Comparison of ENCODE assay signal across 8 cellular contexts in genomic region chr15:30991301-30992072, GRCh38. TPM values are rescaled to one million over a fixed set of nuclear protein-coding genes. Genes with fewer than 3 reads are reported as not detected.
A peak's percentile ranks its signal among the peaks of the same experiment; 100 is the strongest.
DNase-seq lines count a peak whose midpoint lies in the region; ATAC-seq and TF ChIP-seq lines count a peak whose summit lies in the region.

A gene with protein sequence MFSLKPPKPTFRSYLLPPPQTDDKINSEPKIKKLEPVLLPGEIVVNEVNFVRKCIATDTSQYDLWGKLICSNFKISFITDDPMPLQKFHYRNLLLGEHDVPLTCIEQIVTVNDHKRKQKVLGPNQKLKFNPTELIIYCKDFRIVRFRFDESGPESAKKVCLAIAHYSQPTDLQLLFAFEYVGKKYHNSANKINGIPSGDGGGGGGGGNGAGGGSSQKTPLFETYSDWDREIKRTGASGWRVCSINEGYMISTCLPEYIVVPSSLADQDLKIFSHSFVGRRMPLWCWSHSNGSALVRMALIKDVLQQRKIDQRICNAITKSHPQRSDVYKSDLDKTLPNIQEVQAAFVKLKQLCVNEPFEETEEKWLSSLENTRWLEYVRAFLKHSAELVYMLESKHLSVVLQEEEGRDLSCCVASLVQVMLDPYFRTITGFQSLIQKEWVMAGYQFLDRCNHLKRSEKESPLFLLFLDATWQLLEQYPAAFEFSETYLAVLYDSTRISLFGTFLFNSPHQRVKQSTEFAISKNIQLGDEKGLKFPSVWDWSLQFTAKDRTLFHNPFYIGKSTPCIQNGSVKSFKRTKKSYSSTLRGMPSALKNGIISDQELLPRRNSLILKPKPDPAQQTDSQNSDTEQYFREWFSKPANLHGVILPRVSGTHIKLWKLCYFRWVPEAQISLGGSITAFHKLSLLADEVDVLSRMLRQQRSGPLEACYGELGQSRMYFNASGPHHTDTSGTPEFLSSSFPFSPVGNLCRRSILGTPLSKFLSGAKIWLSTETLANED (minus strand): TSS chr15:30991628. CDS start chr15:30991506, 122 bp downstream.

- peak within 1 kb of the TSS; percentile 80 for H3K4me2 ChIP-seq in SK-N-SH

- H3K36me3 ChIP-seq in HUES48 (ENCODE audit: control insufficient read depth, insufficient read depth, low read length) (peaks cover 10% of the 10 kb centered on the region), SK-N-SH (replicated peaks in 1 of 2; ENCODE audit: control insufficient read depth in 1 of 2, insufficient read depth in 2 of 2, low read length in 1 of 2) (peaks cover 3 to 4% of the 10 kb centered on the region in 2 experiments), ovary (no peaks in the 10 kb centered on the region), thoracic aorta (no peaks in the 10 kb centered on the region)

- TF ChIP-seq CTCF in SK-N-SH (IDR thresholded peaks at IDR 0.05): no peak
- TF ChIP-seq CTCF in ovary (IDR thresholded peaks at IDR 0.05): peak in 1 of 3 donors; percentile 11
- no peak for TF ChIP-seq CTCF in thoracic aorta (IDR thresholded peaks at IDR 0.05)

- H3K36me3 Mint-ChIP-seq in activated naive CD4-positive, alpha-beta T cell treated with anti-CD3 and anti-CD28 coated beads, Interleukin-2, amount 50 U/mL, for 24 hours: peaks cover 4% of the 10 kb centered on the region

- ATAC-seq in GM21423 (IDR thresholded peaks at IDR 0.05; ENCODE audit: unreplicated experiment) (peak; percentile 90), thoracic aorta (ENCODE audit: insufficient number of reproducible peaks, low FRiP score, low read depth) (peak; percentile 83)

- DNase-seq in DMS114 treated with DMSO at 0.1 percent for 48 hours (lab: John Stamatoyannopoulos, UW; ENCODE audit: unreplicated experiment): peak; percentile 33
- DNase-seq in SK-N-SH: peak; percentile 96
- peak; percentile 86 for DNase-seq in glomerular visceral epithelial cell (ENCODE audit: extremely low spot score)
- peak; percentile 36 to 86 (median 75) for DNase-seq in ovary
- no peak for DNase-seq in thoracic aorta (ENCODE audit: low spot score)

- peak within 1 kb of the TSS; percentile 92 for H3K27ac Mint-ChIP-seq in activated naive CD4-positive, alpha-beta T cell treated with anti-CD3 and anti-CD28 coated beads, Interleukin-2, amount 50 U/mL, for 24 hours

- H3K9me2 ChIP-seq in SK-N-SH: no peaks in the 10 kb centered on the region

- H3K9ac ChIP-seq in HUES48 (ENCODE audit: low read depth, low read length) (peak within 1 kb of the TSS; percentile 77), SK-N-SH (peak within 1 kb of the TSS; percentile 83)

- 0 out of 2 replicates have a peak, but pooled peaks have one; percentile 13 for TF ChIP-seq RAD21 in SK-N-SH (IDR thresholded peaks at IDR 0.05; ENCODE audit: low read length)

- peak within 1 kb of the TSS; percentile 96 for H3K4me3 ChIP-seq in HUES48 (ENCODE audit: low read depth, low read length)
- H3K4me3 ChIP-seq in SK-N-SH (ENCODE audit: low read depth in 2 of 2, low read length in 1 of 2): peak within 1 kb of the TSS; percentile 87 to 95
- peak within 1 kb of the TSS; percentile 88 for H3K4me3 ChIP-seq in ovary
- H3K4me3 ChIP-seq in thoracic aorta: peak within 1 kb of the TSS; percentile 97

- H3K79me2 ChIP-seq in SK-N-SH (ENCODE audit: insufficient read depth): peaks cover 42% of the 10 kb centered on the region

- no peaks in the 10 kb centered on the region for H3K27me3 ChIP-seq in HUES48 (ENCODE audit: control insufficient read depth, insufficient read depth, low read length)
- no peaks in the 10 kb centered on the region for H3K27me3 ChIP-seq in SK-N-SH (ENCODE audit: insufficient read depth)
- no peaks in the 10 kb centered on the region for H3K27me3 ChIP-seq in ovary
- H3K27me3 ChIP-seq in thoracic aorta (replicated peaks; ENCODE audit: insufficient read depth): no peaks in the 10 kb centered on the region

- peaks cover 15% of the 10 kb centered on the region for H3K4me1 ChIP-seq in HUES48 (ENCODE audit: control insufficient read depth, insufficient read depth, low read length)
- H3K4me1 ChIP-seq in SK-N-SH (ENCODE audit: control insufficient read depth in 1 of 2, insufficient read depth in 2 of 2, low read depth in 1 of 2, low read length in 1 of 2): peaks cover 0 to 6% of the 10 kb centered on the region in 2 experiments; a peak in 2 of 4 replicates
- peaks cover 5% of the 10 kb centered on the region for H3K4me1 ChIP-seq in ovary (ENCODE audit: insufficient read depth)
- peaks cover 14 to 28% of the 10 kb centered on the region in 2 donors for H3K4me1 ChIP-seq in thoracic aorta (ENCODE audit: control insufficient read depth in 1 of 2, low read depth in 2 of 2)

- peak within 1 kb of the TSS; percentile 96 for H3K4me3 Mint-ChIP-seq in activated naive CD4-positive, alpha-beta T cell treated with anti-CD3 and anti-CD28 coated beads, Interleukin-2, amount 50 U/mL, for 24 hours

- H3K27me3 Mint-ChIP-seq in activated naive CD4-positive, alpha-beta T cell treated with anti-CD3 and anti-CD28 coated beads, Interleukin-2, amount 50 U/mL, for 24 hours: no peaks in the 10 kb centered on the region

- H3F3A ChIP-seq in SK-N-SH (replicated peaks; ENCODE audit: insufficient read depth): no peaks in the 10 kb centered on the region

- no peaks in the 10 kb centered on the region for H4K20me1 ChIP-seq in SK-N-SH (ENCODE audit: insufficient read depth)

- H3K27ac ChIP-seq in HUES48 (ENCODE audit: low read depth, low read length) (peak within 1 kb of the TSS; percentile 94), SK-N-SH (ENCODE audit: low read depth in 2 of 2, low read length in 1 of 2) (peak within 1 kb of the TSS; percentile 74 to 86), ovary (peak within 1 kb of the TSS; percentile 75 to 77), thoracic aorta (peak within 1 kb of the TSS; percentile 87 to 90)

- CTCF ChIA-PET in SK-N-SH (lab: Yijun Ruan, JAX): interaction anchor here (1.1 to 1.8 kb wide), 2 partner anchors 9 to 138 kb away, joined by 3 to 10 read pairs; no protein-coding TSS in a partner anchor

- WGBS in SK-N-SH (ENCODE audit: low lambda C conversion rate): 0% methylated on average over 13 of the region's 100 CpGs
- 0% methylated on average over 59 to 100 of the region's 100 CpGs for WGBS in ovary, 3 donors

- intact Hi-C loops in ovary (cut with DNase I): no loop called here

- POLR2A ChIA-PET in SK-N-SH (lab: Yijun Ruan, JAX): interaction anchor here (1.0 kb wide), 1 partner anchor 23 kb away, joined by 3 read pairs; no protein-coding TSS in a partner anchor

- TF ChIP-seq POLR2A in ovary (IDR thresholded peaks at IDR 0.05): peak; percentile 65

- peaks cover 34% of the 10 kb centered on the region for H3K4me1 Mint-ChIP-seq in activated naive CD4-positive, alpha-beta T cell treated with anti-CD3 and anti-CD28 coated beads, Interleukin-2, amount 50 U/mL, for 24 hours

- no peaks in the 10 kb centered on the region for H3K9me3 Mint-ChIP-seq in activated naive CD4-positive, alpha-beta T cell treated with anti-CD3 and anti-CD28 coated beads, Interleukin-2, amount 50 U/mL, for 24 hours

- TF ChIP-seq EP300 in SK-N-SH (IDR thresholded peaks at IDR 0.05; ENCODE audit: borderline replicate concordance in 1 of 2, low read depth in 1 of 2, low read length in 1 of 2) (no peak), ovary (IDR thresholded peaks at IDR 0.05) (no peak)

- peak within 1 kb of the TSS; percentile 90 for H2AFZ ChIP-seq in SK-N-SH (ENCODE audit: low read depth)

- H3K9me3 ChIP-seq in HUES48 (ENCODE audit: control insufficient read depth, insufficient read depth, low read length): no peaks in the 10 kb centered on the region
- H3K9me3 ChIP-seq in SK-N-SH: no peaks in the 10 kb centered on the region
- H3K9me3 ChIP-seq in ovary: no peaks in the 10 kb centered on the region
- no peaks in the 10 kb centered on the region for H3K9me3 ChIP-seq in thoracic aorta

TF ChIP-seq in SK-N-SH, 30 proteins besides CTCF, POLR2A, EP300 and RAD21 (continues in another document):
- peak; percentile 55; the same call in 1 of the 2 replicates for TF ChIP-seq TAF1 (IDR thresholded peaks at IDR 0.05; ENCODE audit: borderline replicate concordance, low read depth, low read length)
- no peak for TF ChIP-seq YY1 (IDR thresholded peaks at IDR 0.05; ENCODE audit: low read depth)
- no peak for TF ChIP-seq RCOR1 (IDR thresholded peaks at IDR 0.05; ENCODE audit: low read length)
- TF ChIP-seq PBX3 (IDR thresholded peaks at IDR 0.05): no peak
- no peak for TF ChIP-seq CHD2 (IDR thresholded peaks at IDR 0.05; ENCODE audit: low read length, partially characterized antibody)
- no peak; the same call in 1 of the 2 replicates for TF ChIP-seq SIN3A (IDR thresholded peaks at IDR 0.05; ENCODE audit: borderline replicate concordance, low read depth, low read length)

RNA-seq across cellular contexts. Expression of the gene that starts here (rescaled TPM):
- polyA plus RNA-seq in SK-N-SH (2012; rRNA removed): 6.4 and 8.0 TPM in 2 replicates
- polyA plus RNA-seq in SK-N-SH (2012; cell fraction: cytosol; rRNA removed): 7.4 and 8.7 TPM in 2 replicates
- 9.1 and 14.4 TPM in 2 replicates for polyA plus RNA-seq in SK-N-SH (2012; cell fraction: nucleus; rRNA removed)
- 10 to 100 TPM; 14.4 to 35.8 (median 25.6) TPM for total RNA-seq in ovary
- polyA plus RNA-seq in ovary: 10 to 100 TPM; 14.1 to 23.4 TPM
- 10 to 100 TPM; 13.9 to 44.7 TPM for total RNA-seq in thoracic aorta
